Comparison of ENCODE assay signal across 9 cellular contexts in the genomic region with DNA sequence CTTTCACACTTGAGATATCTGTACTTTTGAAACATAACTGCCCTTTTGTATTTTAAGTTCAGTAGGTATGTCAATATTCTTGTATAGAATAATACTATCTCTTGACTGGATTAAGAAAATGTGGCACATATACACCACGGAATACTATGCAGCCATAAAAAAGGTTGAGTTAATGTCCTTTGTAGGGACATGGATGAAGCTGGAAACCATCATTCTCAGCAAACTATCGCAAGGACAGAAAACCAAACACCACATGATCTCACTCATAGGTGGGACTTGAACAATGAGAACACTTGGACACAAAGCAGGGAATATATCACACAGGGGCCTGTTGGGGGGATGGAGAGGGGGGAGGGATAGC. TPM values are rescaled to one million over a fixed set of nuclear protein-coding genes. Genes with fewer than 3 reads are reported as not detected.
DNase-seq lines count a peak whose midpoint lies in the region; ATAC-seq, FAIRE-seq and TF ChIP-seq lines count a peak whose summit lies in the region.
"Not testable (repeated sequence)": the region's sequence is repeated elsewhere in the genome, so short reads cannot be mapped to it uniquely, and the experiment has no call there.
"Had no signal": no experiment of that assay in that cellular context is flagged by ENCODE, and none has a peak within 500 bp of the region (broad histone marks: within the 10 kb centered on the region; RNA-seq: fewer than 3 reads in every experiment).

No MANE protein-coding gene starts in this region.

- TF ChIP-seq EP300 in HepG2 (IDR thresholded peaks at IDR 0.05; ENCODE audit: low read depth in 2 of 2, low read length in 2 of 2); HepG2 (CRISPR knock-in tag; IDR thresholded peaks at IDR 0.05; ENCODE audit: borderline replicate concordance): not testable (repeated sequence)

- TF ChIP-seq RAD21 in HepG2 (CRISPR knock-in tag; IDR thresholded peaks at IDR 0.05) = not testable (repeated sequence)

- not testable (repeated sequence) for H4K20me1 ChIP-seq in H9 (ENCODE audit: control insufficient read depth, insufficient read depth, insufficient read length); HepG2 (ENCODE audit: insufficient read depth, low read length)

- not testable (repeated sequence) for H2AK5ac ChIP-seq in H9 (ENCODE audit: insufficient read length, low read length)

- not testable (repeated sequence) for H2BK12ac ChIP-seq in H9 (ENCODE audit: insufficient read length, low read depth, low read length)

- H3K4me1 ChIP-seq in ACC112 (ENCODE audit: control insufficient read depth, insufficient read depth, low read length, unreplicated experiment) = peaks cover 13% of the 10 kb centered on the region
- not testable (repeated sequence) for H3K4me1 ChIP-seq in H9 (ENCODE audit: insufficient read depth, low read length)
- H3K4me1 ChIP-seq in HepG2 (ENCODE audit: insufficient read depth, low read length) = peaks cover 30% of the 10 kb centered on the region
- peaks cover 15% of the 10 kb centered on the region in 2 donors for H3K4me1 ChIP-seq in thyroid gland

- peaks cover 11% of the 10 kb centered on the region for H3K23me2 ChIP-seq in H9 (ENCODE audit: insufficient read length, low read depth, low read length, poor library complexity, severe bottlenecking)

- not testable (repeated sequence) for H3K36me3 ChIP-seq in ACC112 (ENCODE audit: insufficient read depth, low read length); HepG2 (replicated peaks in 1 of 2; ENCODE audit: control insufficient read depth in 1 of 2, insufficient read depth in 2 of 2, low read length in 2 of 2); thyroid gland

- POLR2A ChIA-PET in HepG2 (lab: Yijun Ruan, JAX) = interaction anchor here (0.9 to 1.3 kb wide), 2 partner anchors 48 to 113 kb away, joined by 3 read pairs; no protein-coding TSS in a partner anchor

- BruUV-seq in HepG2 (replicated peaks; lab: Mats Ljungman, UMichigan) = not testable (repeated sequence)

- peak overlapping the region; percentile 85 to 92; a peak in 3 of 5 replicates for H3K4me3 Mint-ChIP-seq in H9
- H3K4me3 Mint-ChIP-seq in T-helper 2 cell treated with Interferon-gamma antibody and Interleukin-4, amounts not matched to agents 5 μg/mL and 100 μg/mL, for 36 hours = peak overlapping the region; percentile 51
- H3K4me3 Mint-ChIP-seq in activated T-helper 1 cell treated with anti-CD3 and anti-CD28 coated beads, Interleukin-12 subunit alpha, Interleukin-12 subunit beta, Interleukin-2, Interleukin-4 antibody, amounts not matched to agents 30 ng/mL and 10 ng/mL and 1 ng/mL, durations not matched to agents 14 hours and 24 hours and 36 hours = peak overlapping the region; percentile 89
- peak overlapping the region; percentile 81 for H3K4me3 Mint-ChIP-seq in central memory CD8-positive, alpha-beta T cell
- peak overlapping the region; percentile 77 for H3K4me3 Mint-ChIP-seq in natural killer cell treated with Interleukin-12 subunit alpha and Interleukin-12 subunit beta and Interleukin-15 and Interleukin-18, amount 100 ng/mL, for 72 hours

- not testable (repeated sequence) for H3K23ac ChIP-seq in H9 (ENCODE audit: insufficient read length, low read depth, low read length)

- not testable (repeated sequence) for H2BK120ac ChIP-seq in H9 (ENCODE audit: low read depth, low read length, poor library complexity, severe bottlenecking)

- not testable (repeated sequence) for H3K4ac ChIP-seq in H9 (ENCODE audit: low read depth, low read length)

- peaks cover 12 to 13% of the 10 kb centered on the region in 2 experiments for H3K9me3 Mint-ChIP-seq in H9
- peaks cover 24% of the 10 kb centered on the region for H3K9me3 Mint-ChIP-seq in T-helper 2 cell treated with Interferon-gamma antibody and Interleukin-4, amounts not matched to agents 5 μg/mL and 100 μg/mL, for 36 hours
- H3K9me3 Mint-ChIP-seq in activated T-helper 1 cell treated with anti-CD3 and anti-CD28 coated beads, Interleukin-12 subunit alpha, Interleukin-12 subunit beta, Interleukin-2, Interleukin-4 antibody, amounts not matched to agents 30 ng/mL and 10 ng/mL and 1 ng/mL, durations not matched to agents 14 hours and 24 hours and 36 hours = peaks cover 23% of the 10 kb centered on the region
- H3K9me3 Mint-ChIP-seq in central memory CD8-positive, alpha-beta T cell = not testable (repeated sequence)
- peaks cover 13% of the 10 kb centered on the region for H3K9me3 Mint-ChIP-seq in natural killer cell treated with Interleukin-12 subunit alpha and Interleukin-12 subunit beta and Interleukin-15 and Interleukin-18, amount 100 ng/mL, for 72 hours

- not testable (repeated sequence) for H3K4me2 ChIP-seq in H9 (ENCODE audit: insufficient read depth, insufficient read length, low read length)
- peak overlapping the region; percentile 77 for H3K4me2 ChIP-seq in HepG2 (ENCODE audit: low read depth, low read length)

- H3K27ac ChIP-seq in ACC112 (ENCODE audit: low read depth, low read length) (peak overlapping the region; percentile 87; the same call in 1 of the 2 replicates), thyroid gland (peak overlapping the region; percentile 88 to 93 (median 89))
- H3K27ac ChIP-seq in H9 (ENCODE audit: insufficient read length, low read depth, low read length); HepG2 (ENCODE audit: extremely low read length, insufficient read depth, low read length): not testable (repeated sequence)

- not testable (repeated sequence) for H3T11ph ChIP-seq in H9 (ENCODE audit: low read length)

- H3K18ac ChIP-seq in H9 (ENCODE audit: insufficient read length, low read depth, low read length) = not testable (repeated sequence)

- not testable (repeated sequence) for H4K91ac ChIP-seq in H9 (ENCODE audit: insufficient read length, low read depth, low read length)

- TF ChIP-seq CTCF in H9 (conservative IDR thresholded peaks at IDR 0.05); HepG2 (CRISPR knock-in tag; IDR thresholded peaks at IDR 0.05); thyroid gland (IDR thresholded peaks at IDR 0.05): not testable (repeated sequence)

- not testable (repeated sequence) for H2AFZ ChIP-seq in ACC112 (ENCODE audit: low read length, unreplicated experiment); H9 (ENCODE audit: low read length)
- H2AFZ ChIP-seq in HepG2 (ENCODE audit: low read length) = peak overlapping the region; percentile 21

- not testable (repeated sequence) for TF ChIP-seq POLR2A in HepG2 (IDR thresholded peaks at IDR 0.05; ENCODE audit: insufficient read depth in 1 of 2, low read depth in 2 of 2, low read length in 2 of 2); thyroid gland (IDR thresholded peaks at IDR 0.05)

- H3K9ac ChIP-seq in H9 (ENCODE audit: extremely low read depth, insufficient read length, low read length); HepG2 (ENCODE audit: insufficient read depth, low read depth, low read length): not testable (repeated sequence)

- not testable (repeated sequence) for H2BK5ac ChIP-seq in H9 (ENCODE audit: insufficient read length, low read length)

- H3K27me3 ChIP-seq in ACC112 (ENCODE audit: insufficient read depth, low read length); H9 (ENCODE audit: insufficient read depth, low read length); HepG2 (ENCODE audit: control insufficient read depth in 1 of 2, insufficient read depth in 2 of 2, low read length in 2 of 2); thyroid gland: not testable (repeated sequence)

- not testable (repeated sequence) for DNase-seq in H9; T-helper 2 cell treated with Interferon-gamma antibody and Interleukin-4, amounts not matched to agents 5 μg/mL and 100 μg/mL, for 36 hours (ENCODE audit: low spot score); activated T-helper 1 cell treated with anti-CD3 and anti-CD28 coated beads, Interleukin-12 subunit alpha, Interleukin-12 subunit beta, Interleukin-2, Interleukin-4 antibody, amounts not matched to agents 30 ng/mL and 10 ng/mL and 1 ng/mL, durations not matched to agents 14 hours and 24 hours and 36 hours (ENCODE audit: low spot score); central memory CD8-positive, alpha-beta T cell (ENCODE audit: low spot score in 2 of 2); HepG2 (ENCODE audit: low spot score); natural killer cell treated with Interleukin-12 subunit alpha and Interleukin-12 subunit beta and Interleukin-15 and Interleukin-18, amount 100 ng/mL, for 72 hours (ENCODE audit: low spot score); thyroid gland

- not testable (repeated sequence) for H3K27ac Mint-ChIP-seq in H9; T-helper 2 cell treated with Interferon-gamma antibody and Interleukin-4, amounts not matched to agents 5 μg/mL and 100 μg/mL, for 36 hours; activated T-helper 1 cell treated with anti-CD3 and anti-CD28 coated beads, Interleukin-12 subunit alpha, Interleukin-12 subunit beta, Interleukin-2, Interleukin-4 antibody, amounts not matched to agents 30 ng/mL and 10 ng/mL and 1 ng/mL, durations not matched to agents 14 hours and 24 hours and 36 hours; central memory CD8-positive, alpha-beta T cell (ENCODE audit: low read depth); natural killer cell treated with Interleukin-12 subunit alpha and Interleukin-12 subunit beta and Interleukin-15 and Interleukin-18, amount 100 ng/mL, for 72 hours

- intact Hi-C loops in activated T-helper 1 cell treated with anti-CD3 and anti-CD28 coated beads, Interleukin-12 subunit alpha, Interleukin-12 subunit beta, Interleukin-2, Interleukin-4 antibody, amounts not matched to agents 30 ng/mL and 10 ng/mL and 1 ng/mL, durations not matched to agents 14 hours and 24 hours and 36 hours (cut with micrococcal nuclease) = loop anchor here (5.0 kb wide), 1 partner anchor 116 kb away; no protein-coding TSS in a partner anchor
- intact Hi-C loops in HepG2 (cut with micrococcal nuclease; ENCODE audit: unreplicated experiment); thyroid gland (cut with DNase I): not testable (repeated sequence)

- CTCF ChIA-PET in HepG2 (lab: Yijun Ruan, JAX; ENCODE audit: low intra/inter-chr PET ratio, low total read pairs) = not testable (repeated sequence)

- H4K5ac ChIP-seq in H9 (ENCODE audit: insufficient read length, low read depth, low read length) = not testable (repeated sequence)

- not testable (repeated sequence) for H3K14ac ChIP-seq in H9 (ENCODE audit: insufficient read depth, low read length)

- not testable (repeated sequence) for H2BK20ac ChIP-seq in H9 (ENCODE audit: low read depth, low read length, poor library complexity, severe bottlenecking)

- not testable (repeated sequence) for H3K9me3 ChIP-seq in H9 (ENCODE audit: control insufficient read depth, low read depth, low read length); HepG2 (ENCODE audit: low read length); thyroid gland

- H4K8ac ChIP-seq in H9 (replicated peaks; ENCODE audit: insufficient read length, low read depth, low read length) = not testable (repeated sequence)

- not testable (repeated sequence) for H3K56ac ChIP-seq in H9 (ENCODE audit: insufficient read length, low read depth, low read length)

- H3K4me1 Mint-ChIP-seq in H9 = peaks cover 23 to 28% of the 10 kb centered on the region in 2 experiments
- peaks cover 17% of the 10 kb centered on the region for H3K4me1 Mint-ChIP-seq in T-helper 2 cell treated with Interferon-gamma antibody and Interleukin-4, amounts not matched to agents 5 μg/mL and 100 μg/mL, for 36 hours (ENCODE audit: low read depth)
- peaks cover 30% of the 10 kb centered on the region for H3K4me1 Mint-ChIP-seq in activated T-helper 1 cell treated with anti-CD3 and anti-CD28 coated beads, Interleukin-12 subunit alpha, Interleukin-12 subunit beta, Interleukin-2, Interleukin-4 antibody, amounts not matched to agents 30 ng/mL and 10 ng/mL and 1 ng/mL, durations not matched to agents 14 hours and 24 hours and 36 hours (ENCODE audit: low read depth)
- H3K4me1 Mint-ChIP-seq in central memory CD8-positive, alpha-beta T cell = peaks cover 15% of the 10 kb centered on the region
- peaks cover 10 to 16% of the 10 kb centered on the region in 2 donors for H3K4me1 Mint-ChIP-seq in natural killer cell treated with Interleukin-12 subunit alpha and Interleukin-12 subunit beta and Interleukin-15 and Interleukin-18, amount 100 ng/mL, for 72 hours (ENCODE audit: low read depth in 2 of 2)

- no CpG with 5 or more reads among the region's 2 CpGs for WGBS in H9 (ENCODE audit: extremely low coverage, insufficient read length, low lambda C conversion rate)
- 92% methylated on average over 2 of the region's 2 CpGs for WGBS in HepG2 (ENCODE audit: low lambda C conversion rate)
- whole genome bisulfite sequencing in thyroid gland, 2 donors = 100% methylated on average over 2 of the region's 2 CpGs

- H3K79me2 ChIP-seq in ACC112 (ENCODE audit: control insufficient read depth, insufficient read depth, low read length, unreplicated experiment) (peaks cover 30% of the 10 kb centered on the region), HepG2 (ENCODE audit: insufficient read depth, low read length) (peaks cover 30% of the 10 kb centered on the region)
- not testable (repeated sequence) for H3K79me2 ChIP-seq in H9 (ENCODE audit: insufficient read depth, low read length)

- not testable (repeated sequence) for H3K4me3 ChIP-seq in ACC112 (ENCODE audit: low read depth, low read length); thyroid gland (replicated peaks in 1 of 3)
- H3K4me3 ChIP-seq in HepG2 (replicated peaks in 1 of 3; ENCODE audit: insufficient read depth in 1 of 3, low read depth in 2 of 3, low read length in 3 of 3) = peak overlapping the region in 1 of 3 experiments; percentile 97; a peak in 1 of 6 replicates

- peaks cover 0 to 14% (median 7%) of the 10 kb centered on the region in 3 experiments; a peak in 5 of 7 replicates for H3K36me3 Mint-ChIP-seq in H9 (ENCODE audit: insufficient read depth in 1 of 3, low read depth in 3 of 3)
- not testable (repeated sequence) for H3K36me3 Mint-ChIP-seq in T-helper 2 cell treated with Interferon-gamma antibody and Interleukin-4, amounts not matched to agents 5 μg/mL and 100 μg/mL, for 36 hours (ENCODE audit: low read depth); activated T-helper 1 cell treated with anti-CD3 and anti-CD28 coated beads, Interleukin-12 subunit alpha, Interleukin-12 subunit beta, Interleukin-2, Interleukin-4 antibody, amounts not matched to agents 30 ng/mL and 10 ng/mL and 1 ng/mL, durations not matched to agents 14 hours and 24 hours and 36 hours (ENCODE audit: low read depth); central memory CD8-positive, alpha-beta T cell (ENCODE audit: insufficient read depth)
- peaks cover 12% of the 10 kb centered on the region for H3K36me3 Mint-ChIP-seq in natural killer cell treated with Interleukin-12 subunit alpha and Interleukin-12 subunit beta and Interleukin-15 and Interleukin-18, amount 100 ng/mL, for 72 hours

- peaks cover 13% of the 10 kb centered on the region for H3K27me3 Mint-ChIP-seq in H9 (ENCODE audit: low read depth)
- H3K27me3 Mint-ChIP-seq in T-helper 2 cell treated with Interferon-gamma antibody and Interleukin-4, amounts not matched to agents 5 μg/mL and 100 μg/mL, for 36 hours (ENCODE audit: low read depth) = peaks cover 59% of the 10 kb centered on the region
- peaks cover 41% of the 10 kb centered on the region for H3K27me3 Mint-ChIP-seq in activated T-helper 1 cell treated with anti-CD3 and anti-CD28 coated beads, Interleukin-12 subunit alpha, Interleukin-12 subunit beta, Interleukin-2, Interleukin-4 antibody, amounts not matched to agents 30 ng/mL and 10 ng/mL and 1 ng/mL, durations not matched to agents 14 hours and 24 hours and 36 hours (ENCODE audit: insufficient read depth)
- peaks cover 27% of the 10 kb centered on the region for H3K27me3 Mint-ChIP-seq in central memory CD8-positive, alpha-beta T cell
- H3K27me3 Mint-ChIP-seq in natural killer cell treated with Interleukin-12 subunit alpha and Interleukin-12 subunit beta and Interleukin-15 and Interleukin-18, amount 100 ng/mL, for 72 hours = peaks cover 38 to 59% of the 10 kb centered on the region in 2 donors

- H2BK15ac ChIP-seq in H9 (ENCODE audit: low read depth, low read length) = not testable (repeated sequence)

- not testable (repeated sequence) for FAIRE-seq in HepG2 (lab: Jason Lieb, UNC)

- in situ Hi-C loops in HepG2 (cut with HindIII; ENCODE audit: extremely low pct_ligation_motif_present, low pct_unique_long_range_greater_than_20kb) = not testable (repeated sequence)

- H3K79me1 ChIP-seq in H9 (ENCODE audit: insufficient read depth, low read depth, low read length, poor library complexity, severe bottlenecking) = not testable (repeated sequence)

- not testable (repeated sequence) for ATAC-seq in central memory CD8-positive, alpha-beta T cell (replicated peaks; ENCODE audit: extremely low read depth, poor library complexity, severe bottlenecking); HepG2; natural killer cell treated with Interleukin-12 subunit alpha and Interleukin-12 subunit beta and Interleukin-15 and Interleukin-18, amount 100 ng/mL, for 72 hours

RNA-seq across cellular contexts. Expression of a gene that starts 1.5 kb away (rescaled TPM):
- total RNA-seq in H9 (2021) = 17.1 and 17.8 TPM in 2 replicates
- 4.2 and 4.6 TPM in 2 replicates for total RNA-seq in activated T-helper 1 cell treated with anti-CD3 and anti-CD28 coated beads, Interleukin-12 subunit alpha, Interleukin-12 subunit beta, Interleukin-2, Interleukin-4 antibody, amounts not matched to agents 30 ng/mL and 10 ng/mL and 1 ng/mL, durations not matched to agents 14 hours and 24 hours and 36 hours
- total RNA-seq in HepG2 (2016; rRNA removed; fragmentation: Illumina TruSeq; extraction: Trizol) = 6.7 and 17.9 TPM in 2 replicates
- 9.6 and 10.3 TPM in 2 replicates for total RNA-seq in HepG2 (2016; cell fraction: cytosol; rRNA removed; fragmentation: Illumina TruSeq; extraction: Trizol; ENCODE audit: low read depth)
- total RNA-seq in HepG2 (2016; cell fraction: insoluble cytoplasmic fraction; rRNA removed; fragmentation: Illumina TruSeq; extraction: Trizol) = 6.1 and 18.5 TPM in 2 replicates
- 11.9 and 16.6 TPM in 2 replicates for total RNA-seq in HepG2 (2016; cell fraction: membrane; rRNA removed; fragmentation: Illumina TruSeq; extraction: Trizol)
- total RNA-seq in HepG2 (2016; cell fraction: nucleus; rRNA removed; fragmentation: Illumina TruSeq; extraction: Trizol) = 14.0 and 19.2 TPM in 2 replicates
- polyA plus RNA-seq in HepG2 (2011; rRNA removed) = 5.3 TPM in 2 replicates
- 2.0 and 2.9 TPM in 2 replicates for polyA plus RNA-seq in HepG2 (2011; cell fraction: cytosol; rRNA removed)
- 4.2 and 5.9 TPM in 2 replicates for polyA plus RNA-seq in HepG2 (2011; cell fraction: nucleus; rRNA removed)
- 6.5 and 7.6 TPM in 2 replicates for polyA plus RNA-seq in HepG2 (2012)
- 1.4 and 2.7 TPM in 2 replicates for polyA plus RNA-seq in HepG2 (2016; cell fraction: cytosol; fragmentation: Illumina TruSeq; extraction: Trizol; ENCODE audit: low read depth)
- 6.2 and 8.1 TPM in 2 replicates for polyA plus RNA-seq in HepG2 (2016; cell fraction: insoluble cytoplasmic fraction; fragmentation: Illumina TruSeq; extraction: Trizol; ENCODE audit: low read depth)
- 2.3 and 2.5 TPM in 2 replicates for polyA plus RNA-seq in HepG2 (2016; cell fraction: membrane; fragmentation: Illumina TruSeq; extraction: Trizol; ENCODE audit: low read depth)
- 12.1 and 13.7 TPM in 2 replicates for polyA plus RNA-seq in HepG2 (2016; cell fraction: nucleus; fragmentation: Illumina TruSeq; extraction: Trizol; ENCODE audit: insufficient read depth, low read depth)
- 9.4 and 9.7 TPM in 2 replicates for polyA minus RNA-seq in HepG2 (2011; rRNA and poly(A)+ RNA removed; ENCODE audit: low replicate concordance)
- polyA minus RNA-seq in HepG2 (2011; cell fraction: cytosol; rRNA and poly(A)+ RNA removed) = 9.3 and 11.0 TPM in 2 replicates
- 13.0 and 19.0 TPM in 2 replicates for polyA minus RNA-seq in HepG2 (2011; cell fraction: nucleus; rRNA and poly(A)+ RNA removed)
- total RNA-seq in natural killer cell treated with Interleukin-12 subunit alpha and Interleukin-12 subunit beta and Interleukin-15 and Interleukin-18, amount 100 ng/mL, for 72 hours = 1 to 10 TPM in 1 of 2 donors, under 1 TPM in 1; 0.92 to 1.0 TPM
- 100 to 1,000 TPM in 2 of 4 donors, 10 to 100 TPM in 2; 67.3 to 187 (median 99.4) TPM for total RNA-seq in thyroid gland
- polyA plus RNA-seq: IgD-negative memory B cell had no signal
